In genomic region chr10:47346572-47347302, GRCh38 we compare ENCODE assay signal across 18 cellular contexts. TPM values are rescaled to one million over a fixed set of nuclear protein-coding genes. Genes with fewer than 3 reads are reported as not detected.
A peak's percentile ranks its signal among the peaks of the same experiment; 100 is the strongest.
DNase-seq lines count a peak whose midpoint lies in the region; ATAC-seq and TF ChIP-seq lines count a peak whose summit lies in the region.
"Had no signal": no experiment of that assay in that cellular context is flagged by ENCODE, and none has a peak within 500 bp of the region (broad histone marks: within the 10 kb centered on the region; RNA-seq: fewer than 3 reads in every experiment).

No MANE protein-coding gene starts in this region.

- intact Hi-C loops in CD14-positive monocyte (cut with micrococcal nuclease), result no loop called here
- intact Hi-C loops in left lung (cut with DNase I), result no loop called here
- intact Hi-C loops in activated CD4-positive, alpha-beta memory T cell treated with anti-CD3 and anti-CD28 coated beads for 36 hours (cut with micrococcal nuclease), result no loop called here

- POLR2A ChIA-PET in activated CD4-positive, alpha-beta T cell treated with anti-CD3 and anti-CD28 coated beads, Interleukin-2, amount 10 ng/mL, durations not matched to agents 7 days and 5 days (lab: Charles Lee), result no interaction called here
- POLR2A ChIA-PET in activated CD4-positive, alpha-beta memory T cell treated with anti-CD3 and anti-CD28 coated beads for 36 hours (lab: Charles Lee), result no interaction called here

- CTCF ChIA-PET in activated CD4-positive, alpha-beta T cell treated with anti-CD3 and anti-CD28 coated beads, Interleukin-2, amount 10 ng/mL, durations not matched to agents 7 days and 5 days (lab: Charles Lee), result no interaction called here
- CTCF ChIA-PET in activated CD4-positive, alpha-beta memory T cell treated with anti-CD3 and anti-CD28 coated beads for 36 hours (lab: Charles Lee), result interaction anchor here (1.3 kb wide), 1 partner anchor 10 kb away, joined by 5 read pairs; no protein-coding TSS in a partner anchor

- H3K27ac ChIP-seq in left lung (no peak overlapping the region), smooth muscle cell (ENCODE audit: low read depth) (no peak overlapping the region)
- H3K27ac ChIP-seq: BLaER1 treated with 17β-estradiol and CSF1 and Interleukin-3, amounts not matched to agents 10 nM and 100 nM; brain microvascular endothelial cell had no signal

- no peaks in the 10 kb centered on the region for H3K79me2 ChIP-seq in smooth muscle cell (ENCODE audit: low read depth)

- H3K36me3 Mint-ChIP-seq in CD14-positive monocyte, result no peaks in the 10 kb centered on the region
- no peaks in the 10 kb centered on the region for H3K36me3 Mint-ChIP-seq in activated CD4-positive, alpha-beta T cell treated with anti-CD3 and anti-CD28 coated beads, Interleukin-2, amount 10 ng/mL, durations not matched to agents 7 days and 5 days (ENCODE audit: low read depth)
- H3K36me3 Mint-ChIP-seq in activated CD4-positive, alpha-beta memory T cell treated with anti-CD3 and anti-CD28 coated beads for 36 hours, result no peaks in the 10 kb centered on the region
- H3K36me3 Mint-ChIP-seq: activated naive CD4-positive, alpha-beta T cell treated with anti-CD3 and anti-CD28 coated beads, Interleukin-2, amount 10 ng/mL, durations not matched to agents 7 days and 5 days; naive B cell; stimulated activated memory B cell treated with anti-CD40 and anti-IgM and Interleukin-4, amounts not matched to agents 10 μg/mL and 1 μg/mL and 100 μg/mL, for 72 hours had no signal

- H3K36me3 ChIP-seq in left lung (no peaks in the 10 kb centered on the region), smooth muscle cell (ENCODE audit: low read depth) (no peaks in the 10 kb centered on the region)
- H3K36me3 ChIP-seq: BLaER1 treated with 17β-estradiol and CSF1 and Interleukin-3, amounts not matched to agents 10 nM and 100 nM; brain microvascular endothelial cell had no signal

- no peaks in the 10 kb centered on the region for H3K4me1 ChIP-seq in left lung
- no peaks in the 10 kb centered on the region for H3K4me1 ChIP-seq in smooth muscle cell (ENCODE audit: low read depth)
- H3K4me1 ChIP-seq: BLaER1 treated with 17β-estradiol and CSF1 and Interleukin-3, amounts not matched to agents 10 nM and 100 nM had no signal

- TF ChIP-seq CTCF in CD14-positive monocyte (IDR thresholded peaks at IDR 0.05), result no peak
- TF ChIP-seq CTCF in HFF-Myc (IDR thresholded peaks at IDR 0.05; ENCODE audit: low read depth, low read length, missing control alignments), result no peak
- no peak for TF ChIP-seq CTCF in left lung (IDR thresholded peaks at IDR 0.05)
- TF ChIP-seq CTCF in smooth muscle cell (IDR thresholded peaks at IDR 0.05; ENCODE audit: borderline replicate concordance, insufficient read depth, poor library complexity, severe bottlenecking), result no peak

- no peak overlapping the region for H3K4me2 ChIP-seq in smooth muscle cell
- H3K4me2 ChIP-seq: BLaER1 treated with 17β-estradiol and CSF1 and Interleukin-3, amounts not matched to agents 10 nM and 100 nM had no signal

- no peaks in the 10 kb centered on the region for H3K27me3 ChIP-seq in left lung
- H3K27me3 ChIP-seq in smooth muscle cell (ENCODE audit: low read depth), result no peaks in the 10 kb centered on the region
- H3K27me3 ChIP-seq: BLaER1 treated with 17β-estradiol and CSF1 and Interleukin-3, amounts not matched to agents 10 nM and 100 nM; brain microvascular endothelial cell had no signal

- no peaks in the 10 kb centered on the region for H4K20me1 ChIP-seq in smooth muscle cell (ENCODE audit: low read depth)
- H4K20me1 ChIP-seq: BLaER1 treated with 17β-estradiol and CSF1 and Interleukin-3, amounts not matched to agents 10 nM and 100 nM had no signal

- no peaks in the 10 kb centered on the region for H3K4me1 Mint-ChIP-seq in CD14-positive monocyte
- no peaks in the 10 kb centered on the region for H3K4me1 Mint-ChIP-seq in activated CD4-positive, alpha-beta T cell treated with anti-CD3 and anti-CD28 coated beads, Interleukin-2, amount 10 ng/mL, durations not matched to agents 7 days and 5 days
- H3K4me1 Mint-ChIP-seq in activated CD4-positive, alpha-beta memory T cell treated with anti-CD3 and anti-CD28 coated beads for 36 hours (ENCODE audit: low read depth), result no peaks in the 10 kb centered on the region
- H3K4me1 Mint-ChIP-seq: activated naive CD4-positive, alpha-beta T cell treated with anti-CD3 and anti-CD28 coated beads, Interleukin-2, amount 10 ng/mL, durations not matched to agents 7 days and 5 days; endodermal cell; naive B cell; stimulated activated memory B cell treated with anti-CD40 and anti-IgM and Interleukin-4, amounts not matched to agents 10 μg/mL and 1 μg/mL and 100 μg/mL, for 72 hours had no signal

- peaks cover 0 to 6% (median 3%) of the 10 kb centered on the region in 3 donors for H3K27me3 Mint-ChIP-seq in CD14-positive monocyte (ENCODE audit: low read depth in 3 of 3)
- H3K27me3 Mint-ChIP-seq in activated CD4-positive, alpha-beta T cell treated with anti-CD3 and anti-CD28 coated beads, Interleukin-2, amount 10 ng/mL, durations not matched to agents 7 days and 5 days, result no peaks in the 10 kb centered on the region
- H3K27me3 Mint-ChIP-seq in activated CD4-positive, alpha-beta memory T cell treated with anti-CD3 and anti-CD28 coated beads for 36 hours, result no peaks in the 10 kb centered on the region
- H3K27me3 Mint-ChIP-seq: activated naive CD4-positive, alpha-beta T cell treated with anti-CD3 and anti-CD28 coated beads, Interleukin-2, amount 10 ng/mL, durations not matched to agents 7 days and 5 days had no signal

- no peak overlapping the region for H3K27ac Mint-ChIP-seq in CD14-positive monocyte
- no peak overlapping the region for H3K27ac Mint-ChIP-seq in activated CD4-positive, alpha-beta T cell treated with anti-CD3 and anti-CD28 coated beads, Interleukin-2, amount 10 ng/mL, durations not matched to agents 7 days and 5 days
- no peak overlapping the region for H3K27ac Mint-ChIP-seq in activated CD4-positive, alpha-beta memory T cell treated with anti-CD3 and anti-CD28 coated beads for 36 hours
- H3K27ac Mint-ChIP-seq: activated naive CD4-positive, alpha-beta T cell treated with anti-CD3 and anti-CD28 coated beads, Interleukin-2, amount 10 ng/mL, durations not matched to agents 7 days and 5 days; endodermal cell; naive B cell; stimulated activated memory B cell treated with anti-CD40 and anti-IgM and Interleukin-4, amounts not matched to agents 10 μg/mL and 1 μg/mL and 100 μg/mL, for 72 hours had no signal

- WGBS in smooth muscle cell (ENCODE audit: low lambda C conversion rate), result 84% methylated on average over 13 of the region's 13 CpGs

- peak; percentile 3 for DNase-seq in CD14-positive monocyte (ENCODE audit: low spot score)
- DNase-seq in HFF-Myc (ENCODE audit: extremely low read depth, low read depth), result peak; percentile 20
- DNase-seq in NCI-H82 treated with DMSO at 0.1 percent for 48 hours (lab: John Stamatoyannopoulos, UW; ENCODE audit: unreplicated experiment), result peak; percentile 90
- DNase-seq in left lung, result peak in 1 of 2 donors; percentile 56
- no peak for DNase-seq in smooth muscle cell (lab: John Stamatoyannopoulos, UW; ENCODE audit: unreplicated experiment)
- DNase-seq in activated CD4-positive, alpha-beta T cell treated with anti-CD3 and anti-CD28 coated beads, Interleukin-2, amount 10 ng/mL, durations not matched to agents 7 days and 5 days, result no peak
- no peak for DNase-seq in activated CD4-positive, alpha-beta memory T cell treated with anti-CD3 and anti-CD28 coated beads for 36 hours
- DNase-seq: activated naive CD4-positive, alpha-beta T cell treated with anti-CD3 and anti-CD28 coated beads, Interleukin-2, amount 10 ng/mL, durations not matched to agents 7 days and 5 days; brain microvascular endothelial cell; endodermal cell; naive B cell; stimulated activated CD4-positive, alpha-beta T cell treated with anti-CD3 and anti-CD28 coated beads, Interleukin-4, amount 100 ng/mL, for 1 hour had no signal

- no peaks in the 10 kb centered on the region for H3F3A ChIP-seq in smooth muscle cell (ENCODE audit: low read depth)

- no peak overlapping the region for H3K9ac ChIP-seq in smooth muscle cell (ENCODE audit: low read depth)
- H3K9ac ChIP-seq: BLaER1 treated with 17β-estradiol and CSF1 and Interleukin-3, amounts not matched to agents 10 nM and 100 nM had no signal

- H2AFZ ChIP-seq in smooth muscle cell (ENCODE audit: low read depth), result no peak overlapping the region

- peaks cover 0 to 1% (median 0%) of the 10 kb centered on the region in 7 donors for H3K9me3 Mint-ChIP-seq in CD14-positive monocyte
- no peaks in the 10 kb centered on the region for H3K9me3 Mint-ChIP-seq in activated CD4-positive, alpha-beta T cell treated with anti-CD3 and anti-CD28 coated beads, Interleukin-2, amount 10 ng/mL, durations not matched to agents 7 days and 5 days
- no peaks in the 10 kb centered on the region for H3K9me3 Mint-ChIP-seq in activated CD4-positive, alpha-beta memory T cell treated with anti-CD3 and anti-CD28 coated beads for 36 hours
- H3K9me3 Mint-ChIP-seq: activated naive CD4-positive, alpha-beta T cell treated with anti-CD3 and anti-CD28 coated beads, Interleukin-2, amount 10 ng/mL, durations not matched to agents 7 days and 5 days; endodermal cell; naive B cell; stimulated activated memory B cell treated with anti-CD40 and anti-IgM and Interleukin-4, amounts not matched to agents 10 μg/mL and 1 μg/mL and 100 μg/mL, for 72 hours had no signal

- no peak overlapping the region for H3K4me3 Mint-ChIP-seq in CD14-positive monocyte
- H3K4me3 Mint-ChIP-seq in activated CD4-positive, alpha-beta T cell treated with anti-CD3 and anti-CD28 coated beads, Interleukin-2, amount 10 ng/mL, durations not matched to agents 7 days and 5 days, result no peak overlapping the region
- no peak overlapping the region for H3K4me3 Mint-ChIP-seq in activated CD4-positive, alpha-beta memory T cell treated with anti-CD3 and anti-CD28 coated beads for 36 hours
- H3K4me3 Mint-ChIP-seq: activated naive CD4-positive, alpha-beta T cell treated with anti-CD3 and anti-CD28 coated beads, Interleukin-2, amount 10 ng/mL, durations not matched to agents 7 days and 5 days; endodermal cell; naive B cell; stimulated activated memory B cell treated with anti-CD40 and anti-IgM and Interleukin-4, amounts not matched to agents 10 μg/mL and 1 μg/mL and 100 μg/mL, for 72 hours had no signal

- H3K9me3 ChIP-seq in left lung (no peaks in the 10 kb centered on the region), smooth muscle cell (replicated peaks; ENCODE audit: low read depth) (no peaks in the 10 kb centered on the region)
- H3K9me3 ChIP-seq: BLaER1 treated with 17β-estradiol and CSF1 and Interleukin-3, amounts not matched to agents 10 nM and 100 nM had no signal

- ATAC-seq in left lung (peak; percentile 80), HG02973 (IDR thresholded peaks at IDR 0.05; ENCODE audit: unreplicated experiment) (no peak)
- ATAC-seq: HCT116; stimulated activated memory B cell treated with anti-CD40 and anti-IgM and Interleukin-4, amounts not matched to agents 10 μg/mL and 1 μg/mL and 100 μg/mL, for 72 hours had no signal

- H3K4me3 ChIP-seq in HFF-Myc (replicated peaks; ENCODE audit: low read depth, low read length), result no peak overlapping the region
- H3K4me3 ChIP-seq in left lung, result no peak overlapping the region
- H3K4me3 ChIP-seq in smooth muscle cell, result no peak overlapping the region
- H3K4me3 ChIP-seq: BLaER1 treated with 17β-estradiol and CSF1 and Interleukin-3, amounts not matched to agents 10 nM and 100 nM had no signal

RNA-seq across cellular contexts. Expression of gene RBP3, which starts 1.4 kb away (rescaled TPM):
- polyA plus RNA-seq in CD14-positive monocyte (not detected), smooth muscle cell (not detected in 2 replicates)
- total RNA-seq in left lung (not detected), smooth muscle cell (not detected in 2 replicates)
- total RNA-seq in activated CD4-positive, alpha-beta T cell treated with anti-CD3 and anti-CD28 coated beads, Interleukin-2, amount 10 ng/mL, durations not matched to agents 7 days and 5 days, result not detected
- not detected for total RNA-seq in activated CD4-positive, alpha-beta memory T cell treated with anti-CD3 and anti-CD28 coated beads for 36 hours
- total RNA-seq: activated CD8-positive, alpha-beta memory T cell treated with anti-CD3 and anti-CD28 coated beads for 36 hours; endodermal cell had no signal
- polyA plus RNA-seq: keratinocyte had no signal

RNA-seq across cellular contexts. Expression of gene GDF2, which starts 24.5 kb away (rescaled TPM):
- polyA plus RNA-seq in CD14-positive monocyte, result not detected
- total RNA-seq in left lung, result not detected
- not detected in 2 replicates for total RNA-seq in smooth muscle cell
- 1.3 TPM in 1 of 2 replicates, not detected in the other for polyA plus RNA-seq in smooth muscle cell
- not detected for total RNA-seq in activated CD4-positive, alpha-beta T cell treated with anti-CD3 and anti-CD28 coated beads, Interleukin-2, amount 10 ng/mL, durations not matched to agents 7 days and 5 days
- not detected for total RNA-seq in activated CD4-positive, alpha-beta memory T cell treated with anti-CD3 and anti-CD28 coated beads for 36 hours
- total RNA-seq: activated CD8-positive, alpha-beta memory T cell treated with anti-CD3 and anti-CD28 coated beads for 36 hours; endodermal cell had no signal
- polyA plus RNA-seq: keratinocyte had no signal

RNA-seq across cellular contexts. Expression of gene ZNF488, which starts 37.4 kb away (rescaled TPM):
- polyA plus RNA-seq in CD14-positive monocyte (not detected), smooth muscle cell (3.1 TPM in 1 of 2 replicates, not detected in the other)
- total RNA-seq in left lung (under 1 TPM; 0.38 to 0.73 TPM), smooth muscle cell (0.31 and 1.1 TPM in 2 replicates)
- total RNA-seq in activated CD4-positive, alpha-beta T cell treated with anti-CD3 and anti-CD28 coated beads, Interleukin-2, amount 10 ng/mL, durations not matched to agents 7 days and 5 days, result under 1 TPM in 1 of 2 experiments, not detected in 1; 0.05 TPM
- under 1 TPM; 0.27 to 0.38 TPM for total RNA-seq in activated CD4-positive, alpha-beta memory T cell treated with anti-CD3 and anti-CD28 coated beads for 36 hours

RNA-seq across cellular contexts. Expression of gene GDF10, which starts 46.7 kb away (rescaled TPM):
- not detected for polyA plus RNA-seq in CD14-positive monocyte
- total RNA-seq in left lung, result 10 to 100 TPM in 1 of 2 donors, 1 to 10 TPM in 1; 9.4 to 35.2 TPM
- total RNA-seq in smooth muscle cell, result 0.58 and 1.4 TPM in 2 replicates
- 1.2 and 1.5 TPM in 2 replicates for polyA plus RNA-seq in smooth muscle cell
- under 1 TPM in 1 of 2 experiments, not detected in 1; 0.08 TPM for total RNA-seq in activated CD4-positive, alpha-beta T cell treated with anti-CD3 and anti-CD28 coated beads, Interleukin-2, amount 10 ng/mL, durations not matched to agents 7 days and 5 days
- total RNA-seq in activated CD4-positive, alpha-beta memory T cell treated with anti-CD3 and anti-CD28 coated beads for 36 hours, result under 1 TPM; 0.50 to 0.56 TPM
- total RNA-seq: endodermal cell had no signal
- polyA plus RNA-seq: keratinocyte had no signal

Comparison
In these comparisons a context has a peak if more than half of its experiments do, and no peak if none do; other contexts are left out.
1. DNase-seq: peak in CD14-positive monocyte (single experiment), HFF-Myc (single experiment) and NCI-H82 treated with DMSO at 0.1 percent for 48 hours (single experiment); none in smooth muscle cell (single experiment), activated CD4-positive, alpha-beta T cell treated with anti-CD3 and anti-CD28 coated beads, Interleukin-2, amount 10 ng/mL, durations not matched to agents 7 days and 5 days (single experiment) and activated CD4-positive, alpha-beta memory T cell treated with anti-CD3 and anti-CD28 coated beads for 36 hours (single experiment).